ENCODE assay signal across 8 cellular contexts in the genomic region with DNA sequence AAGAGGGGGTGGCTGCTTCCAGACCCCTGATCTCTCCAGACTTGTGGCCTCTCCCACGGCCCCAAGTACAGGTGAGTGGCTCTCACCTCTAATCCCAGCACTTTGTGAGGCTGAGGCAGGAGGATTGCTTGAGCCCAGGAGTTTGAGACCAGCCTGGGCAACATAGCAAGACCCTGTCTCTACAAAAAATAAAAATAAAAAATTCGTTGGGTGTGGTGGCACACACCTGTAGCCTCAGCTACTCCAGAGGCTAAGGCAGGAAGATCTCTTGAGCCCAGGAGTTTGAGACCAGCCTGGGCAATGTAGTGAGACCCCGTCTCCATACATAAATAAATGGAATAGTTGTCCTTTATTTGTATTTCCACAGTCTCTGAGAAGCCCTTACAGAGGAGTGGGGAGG. TPM values are rescaled to one million over a fixed set of nuclear protein-coding genes. Genes with fewer than 3 reads are reported as not detected.
A peak's percentile ranks its signal among the peaks of the same experiment; 100 is the strongest.
DNase-seq lines count a peak whose midpoint lies in the region; ATAC-seq and TF ChIP-seq lines count a peak whose summit lies in the region.
"Not testable (repeated sequence)": the region's sequence is repeated elsewhere in the genome, so short reads cannot be mapped to it uniquely, and the experiment has no call there.
"Had no signal": no experiment of that assay in that cellular context is flagged by ENCODE, and none has a peak within 500 bp of the region (broad histone marks: within the 10 kb centered on the region; RNA-seq: fewer than 3 reads in every experiment).

No MANE protein-coding gene starts in this region.

- not testable (repeated sequence) for H3K4me1 Mint-ChIP-seq in CD4-positive, CD25-positive, alpha-beta regulatory T cell; activated T-helper 2 cell treated with anti-CD3 and anti-CD28 coated beads, Interferon-gamma antibody, Interleukin-2, Interleukin-4, amounts not matched to agents 10 μg/mL and 5 μg/mL and 100 μg/mL, durations not matched to agents 14 hours and 24 hours and 36 hours (ENCODE audit: low read depth)

- not testable (repeated sequence) for H3K4me1 ChIP-seq in CD4-positive, CD25-positive, alpha-beta regulatory T cell (ENCODE audit: control insufficient read depth, insufficient read depth, low read length, poor library complexity, severe bottlenecking); breast epithelium
- H3K4me1 ChIP-seq in neutrophil (ENCODE audit: control insufficient read depth in 1 of 2, insufficient read depth in 1 of 2, low read depth in 1 of 2, low read length in 1 of 2), result peaks cover 12 to 14% of the 10 kb centered on the region in 2 experiments

- not testable (repeated sequence) for DNase-seq in CD4-positive, CD25-positive, alpha-beta regulatory T cell; activated T-helper 2 cell treated with anti-CD3 and anti-CD28 coated beads, Interferon-gamma antibody, Interleukin-2, Interleukin-4, amounts not matched to agents 10 μg/mL and 5 μg/mL and 100 μg/mL, durations not matched to agents 14 hours and 24 hours and 36 hours (ENCODE audit: low spot score); breast epithelium (ENCODE audit: low spot score in 2 of 2); substantia nigra (lab: John Stamatoyannopoulos, UW)

- intact Hi-C loops in activated T-helper 2 cell treated with anti-CD3 and anti-CD28 coated beads, Interferon-gamma antibody, Interleukin-2, Interleukin-4, amounts not matched to agents 10 μg/mL and 5 μg/mL and 100 μg/mL, durations not matched to agents 14 hours and 24 hours and 36 hours (cut with micrococcal nuclease); breast epithelium (cut with DNase I; ENCODE audit: low total_unique reads): not testable (repeated sequence)

- not testable (repeated sequence) for TF ChIP-seq CTCF in VCaP (conservative IDR thresholded peaks at IDR 0.05); breast epithelium (IDR thresholded peaks at IDR 0.05); neutrophil (IDR thresholded peaks at IDR 0.05)

- H3K9me3 ChIP-seq in CD4-positive, CD25-positive, alpha-beta regulatory T cell (ENCODE audit: control insufficient read depth in 2 of 2, low read length in 2 of 2); breast epithelium; neutrophil: not testable (repeated sequence)

- not testable (repeated sequence) for H3K4me3 Mint-ChIP-seq in CD4-positive, CD25-positive, alpha-beta regulatory T cell; activated T-helper 2 cell treated with anti-CD3 and anti-CD28 coated beads, Interferon-gamma antibody, Interleukin-2, Interleukin-4, amounts not matched to agents 10 μg/mL and 5 μg/mL and 100 μg/mL, durations not matched to agents 14 hours and 24 hours and 36 hours (ENCODE audit: low read depth)

- ATAC-seq in CD4-positive, CD25-positive, alpha-beta regulatory T cell (ENCODE audit: low read depth in 2 of 2), result not testable (repeated sequence)

- peak overlapping the region in 2 of 3 donors; percentile 26 to 31 for H3K27ac Mint-ChIP-seq in CD4-positive, CD25-positive, alpha-beta regulatory T cell
- peak overlapping the region; percentile 65 for H3K27ac Mint-ChIP-seq in activated T-helper 2 cell treated with anti-CD3 and anti-CD28 coated beads, Interferon-gamma antibody, Interleukin-2, Interleukin-4, amounts not matched to agents 10 μg/mL and 5 μg/mL and 100 μg/mL, durations not matched to agents 14 hours and 24 hours and 36 hours

- H3K9me3 Mint-ChIP-seq in CD4-positive, CD25-positive, alpha-beta regulatory T cell; activated T-helper 2 cell treated with anti-CD3 and anti-CD28 coated beads, Interferon-gamma antibody, Interleukin-2, Interleukin-4, amounts not matched to agents 10 μg/mL and 5 μg/mL and 100 μg/mL, durations not matched to agents 14 hours and 24 hours and 36 hours: not testable (repeated sequence)

- H3K27ac ChIP-seq in CD4-positive, CD25-positive, alpha-beta regulatory T cell (ENCODE audit: insufficient read depth, low read length, poor library complexity, severe bottlenecking), result not testable (repeated sequence)
- H3K27ac ChIP-seq in VCaP (peak overlapping the region; percentile 46; the same call in 1 of the 2 replicates), breast epithelium (peak overlapping the region; percentile 75 to 88), layer of hippocampus (ENCODE audit: low read depth, low read length) (peak overlapping the region; percentile 84), neutrophil (peak overlapping the region; percentile 70), substantia nigra (ENCODE audit: low read depth, low read length, poor library complexity, severe bottlenecking) (peak overlapping the region; percentile 96)

- not testable (repeated sequence) for H3K27me3 Mint-ChIP-seq in CD4-positive, CD25-positive, alpha-beta regulatory T cell; activated T-helper 2 cell treated with anti-CD3 and anti-CD28 coated beads, Interferon-gamma antibody, Interleukin-2, Interleukin-4, amounts not matched to agents 10 μg/mL and 5 μg/mL and 100 μg/mL, durations not matched to agents 14 hours and 24 hours and 36 hours (ENCODE audit: low read depth)

- H3K36me3 ChIP-seq in CD4-positive, CD25-positive, alpha-beta regulatory T cell (ENCODE audit: control insufficient read depth, insufficient read depth, low read length); breast epithelium; neutrophil: not testable (repeated sequence)

- TF ChIP-seq POLR2A in breast epithelium (IDR thresholded peaks at IDR 0.05), result not testable (repeated sequence)

- not testable (repeated sequence) for H3K27me3 ChIP-seq in CD4-positive, CD25-positive, alpha-beta regulatory T cell (ENCODE audit: control insufficient read depth, insufficient read depth, low read length); breast epithelium; layer of hippocampus (ENCODE audit: control insufficient read depth, insufficient read depth, low read length)
- peaks cover 16% of the 10 kb centered on the region for H3K27me3 ChIP-seq in neutrophil

- H3K36me3 Mint-ChIP-seq in CD4-positive, CD25-positive, alpha-beta regulatory T cell; activated T-helper 2 cell treated with anti-CD3 and anti-CD28 coated beads, Interferon-gamma antibody, Interleukin-2, Interleukin-4, amounts not matched to agents 10 μg/mL and 5 μg/mL and 100 μg/mL, durations not matched to agents 14 hours and 24 hours and 36 hours (ENCODE audit: low read depth): not testable (repeated sequence)

- H3K4me3 ChIP-seq in CD4-positive, CD25-positive, alpha-beta regulatory T cell (ENCODE audit: low read depth, low read length); breast epithelium; neutrophil (ENCODE audit: low read depth in 1 of 2, low read length in 1 of 2): not testable (repeated sequence)

RNA-seq across cellular contexts. Expression of a gene that starts 6.2 kb away (rescaled TPM):
- not detected for total RNA-seq in CD4-positive, CD25-positive, alpha-beta regulatory T cell
- polyA plus RNA-seq in CD4-positive, CD25-positive, alpha-beta regulatory T cell, result under 1 TPM in 3 of 4 donors, not detected in 1; 0.42 to 0.79 (median 0.73) TPM
- 2.2 TPM in 2 replicates for total RNA-seq in activated T-helper 2 cell treated with anti-CD3 and anti-CD28 coated beads, Interferon-gamma antibody, Interleukin-2, Interleukin-4, amounts not matched to agents 10 μg/mL and 5 μg/mL and 100 μg/mL, durations not matched to agents 14 hours and 24 hours and 36 hours
- 1 to 10 TPM in 2 of 3 donors, not detected in 1; 1.3 to 6.7 TPM for total RNA-seq in breast epithelium
- total RNA-seq: Caco-2 had no signal

RNA-seq across cellular contexts. Expression of a gene that starts 7.8 kb away (rescaled TPM):
- total RNA-seq in CD4-positive, CD25-positive, alpha-beta regulatory T cell, result 0.42 TPM
- polyA plus RNA-seq in CD4-positive, CD25-positive, alpha-beta regulatory T cell, result not detected
- total RNA-seq in activated T-helper 2 cell treated with anti-CD3 and anti-CD28 coated beads, Interferon-gamma antibody, Interleukin-2, Interleukin-4, amounts not matched to agents 10 μg/mL and 5 μg/mL and 100 μg/mL, durations not matched to agents 14 hours and 24 hours and 36 hours, result 0.14 TPM in 1 of 2 replicates, not detected in the other
- under 1 TPM in 1 of 3 donors, not detected in 2; 0.29 TPM for total RNA-seq in breast epithelium

RNA-seq across cellular contexts. Expression of a gene that starts 43.6 kb away (rescaled TPM):
- total RNA-seq in CD4-positive, CD25-positive, alpha-beta regulatory T cell, result 75.5 TPM
- 10 to 100 TPM; 12.5 to 20.8 (median 17.8) TPM for polyA plus RNA-seq in CD4-positive, CD25-positive, alpha-beta regulatory T cell
- 115 and 118 TPM in 2 replicates for total RNA-seq in activated T-helper 2 cell treated with anti-CD3 and anti-CD28 coated beads, Interferon-gamma antibody, Interleukin-2, Interleukin-4, amounts not matched to agents 10 μg/mL and 5 μg/mL and 100 μg/mL, durations not matched to agents 14 hours and 24 hours and 36 hours
- 10 to 100 TPM; 51.5 to 62.1 (median 60.3) TPM for total RNA-seq in breast epithelium

RNA-seq across cellular contexts. Expression of a gene that starts 43.8 kb away (rescaled TPM):
- total RNA-seq in CD4-positive, CD25-positive, alpha-beta regulatory T cell, result 10.1 TPM
- 10 to 100 TPM; 20.4 to 38.3 (median 24.2) TPM for polyA plus RNA-seq in CD4-positive, CD25-positive, alpha-beta regulatory T cell
- total RNA-seq in activated T-helper 2 cell treated with anti-CD3 and anti-CD28 coated beads, Interferon-gamma antibody, Interleukin-2, Interleukin-4, amounts not matched to agents 10 μg/mL and 5 μg/mL and 100 μg/mL, durations not matched to agents 14 hours and 24 hours and 36 hours, result 26.8 and 27.2 TPM in 2 replicates
- 10 to 100 TPM in 2 of 3 donors, 1 to 10 TPM in 1; 9.4 to 22.4 (median 15.4) TPM for total RNA-seq in breast epithelium
